ENCODE assay signal across 19 cellular contexts in genomic region chr5:174489233-174489632, GRCh38.
A peak's percentile ranks its signal among the peaks of the same experiment; 100 is the strongest.
DNase-seq lines count a peak whose midpoint lies in the region; ATAC-seq and TF ChIP-seq lines count a peak whose summit lies in the region.
"Had no signal": no experiment of that assay in that cellular context is flagged by ENCODE, and none has a peak within 500 bp of the region (broad histone marks: within the 10 kb centered on the region; RNA-seq: fewer than 3 reads in every experiment).

No MANE protein-coding gene starts in this region.

- H3K27ac ChIP-seq in VCaP, result peak overlapping the region; percentile 56
- H3K27ac ChIP-seq: BLaER1 treated with 17β-estradiol and CSF1 and Interleukin-3, amounts not matched to agents 10 nM and 100 nM; C4-2B had no signal

- no peak overlapping the region for H3K27ac Mint-ChIP-seq in activated CD8-positive, alpha-beta T cell treated with anti-CD3 and anti-CD28 coated beads, Interleukin-2, amount 10 ng/mL, durations not matched to agents 7 days and 5 days
- H3K27ac Mint-ChIP-seq: B cell; CD4-positive, alpha-beta T cell; CD8-positive, alpha-beta T cell had no signal

- no peak overlapping the region for H3K4me3 Mint-ChIP-seq in activated CD8-positive, alpha-beta T cell treated with anti-CD3 and anti-CD28 coated beads, Interleukin-2, amount 10 ng/mL, durations not matched to agents 7 days and 5 days
- H3K4me3 Mint-ChIP-seq: B cell; CD4-positive, alpha-beta T cell; CD8-positive, alpha-beta T cell had no signal

- CTCF ChIA-PET in activated CD8-positive, alpha-beta T cell treated with anti-CD3 and anti-CD28 coated beads, Interleukin-2, amount 10 ng/mL, durations not matched to agents 7 days and 5 days (lab: Charles Lee), result no interaction called here

- H3K36me3 Mint-ChIP-seq in activated CD8-positive, alpha-beta T cell treated with anti-CD3 and anti-CD28 coated beads, Interleukin-2, amount 10 ng/mL, durations not matched to agents 7 days and 5 days (ENCODE audit: low read depth), result no peaks in the 10 kb centered on the region
- H3K36me3 Mint-ChIP-seq: CD8-positive, alpha-beta T cell had no signal

- POLR2A ChIA-PET in activated CD8-positive, alpha-beta T cell treated with anti-CD3 and anti-CD28 coated beads, Interleukin-2, amount 10 ng/mL, durations not matched to agents 7 days and 5 days (lab: Charles Lee), result interaction anchor here (0.6 kb wide), 1 partner anchor 161 kb away, joined by 3 read pairs; no protein-coding TSS in a partner anchor

- no peaks in the 10 kb centered on the region for H3K9me3 Mint-ChIP-seq in activated CD8-positive, alpha-beta T cell treated with anti-CD3 and anti-CD28 coated beads, Interleukin-2, amount 10 ng/mL, durations not matched to agents 7 days and 5 days (ENCODE audit: insufficient read depth)
- H3K9me3 Mint-ChIP-seq: CD8-positive, alpha-beta T cell had no signal

- TF ChIP-seq CTCF in VCaP (conservative IDR thresholded peaks at IDR 0.05), result no peak

- no peaks in the 10 kb centered on the region for H3K4me1 Mint-ChIP-seq in activated CD8-positive, alpha-beta T cell treated with anti-CD3 and anti-CD28 coated beads, Interleukin-2, amount 10 ng/mL, durations not matched to agents 7 days and 5 days (ENCODE audit: low read depth)
- H3K4me1 Mint-ChIP-seq: B cell had no signal

- no peaks in the 10 kb centered on the region for H3K27me3 Mint-ChIP-seq in activated CD8-positive, alpha-beta T cell treated with anti-CD3 and anti-CD28 coated beads, Interleukin-2, amount 10 ng/mL, durations not matched to agents 7 days and 5 days (ENCODE audit: low read depth)

- no peak for ATAC-seq in activated CD8-positive, alpha-beta T cell treated with anti-CD3 and anti-CD28 coated beads, Interleukin-2, amount 10 ng/mL, durations not matched to agents 7 days and 5 days
- no peak for ATAC-seq in HG03442 (IDR thresholded peaks at IDR 0.05; ENCODE audit: unreplicated experiment)
- no peak for ATAC-seq in GM21723 (IDR thresholded peaks at IDR 0.05; ENCODE audit: unreplicated experiment)
- ATAC-seq: CD8-positive, alpha-beta T cell; GM12878 had no signal

- peak; percentile 9 for DNase-seq in ELR (ENCODE audit: low read depth)
- DNase-seq in RKO (ENCODE audit: low spot score), result peak; percentile 14
- no peak for DNase-seq in activated CD8-positive, alpha-beta T cell treated with anti-CD3 and anti-CD28 coated beads, Interleukin-2, amount 10 ng/mL, durations not matched to agents 7 days and 5 days
- DNase-seq: 8988T; ACHN; AML-193; Caco-2; Calu3; CD4-positive, alpha-beta T cell; CD8-positive, alpha-beta T cell; DMS79 treated with DMSO at 0.1 percent for 48 hours; GDM1 had no signal
